8 cellular contexts compared by ENCODE assay signal in genomic region chr1:149927535-149928387, GRCh38. TPM values are rescaled to one million over a fixed set of nuclear protein-coding genes. Genes with fewer than 3 reads are reported as not detected.
A peak's percentile ranks its signal among the peaks of the same experiment; 100 is the strongest.
DNase-seq lines count a peak whose midpoint lies in the region; ATAC-seq, FAIRE-seq and TF ChIP-seq lines count a peak whose summit lies in the region.

TSS of gene SF3B4 (minus strand) at chr1:149927803. CDS start at chr1:149927759, 44 bp downstream.

- H3K9ac ChIP-seq in fibroblast of lung (ENCODE audit: insufficient read depth, low read length): peak within 1 kb of the TSS; percentile 83

- H3K4me3 ChIP-seq in RWPE2 (ENCODE audit: severe bottlenecking) (peak within 1 kb of the TSS; percentile 55), fibroblast of lung (replicated peaks in 1 of 4; ENCODE audit: control extremely low read depth in 1 of 4, insufficient read depth in 1 of 4, low read depth in 3 of 4, low read length in 4 of 4) (peak within 1 kb of the TSS; percentile 40 to 85 (median 78))

- peak; percentile 89 for TF ChIP-seq POLR2A in H54 (IDR thresholded peaks at IDR 0.05; ENCODE audit: low read depth, low read length)

- H3K79me2 ChIP-seq in fibroblast of lung (ENCODE audit: control insufficient read depth, insufficient read depth, low read length): peaks cover 28% of the 10 kb centered on the region

- H3K4me3 Mint-ChIP-seq in activated T-helper 17 cell treated with anti-CD3 and anti-CD28 coated beads, Interleukin-2, amount 50 U/mL, for 72 hours: peak within 1 kb of the TSS; percentile 99
- peak within 1 kb of the TSS; percentile 89 to 97 (median 92) for H3K4me3 Mint-ChIP-seq in naive thymus-derived CD8-positive, alpha-beta T cell
- H3K4me3 Mint-ChIP-seq in stimulated activated naive B cell treated with anti-CD40 and anti-IgM and Interleukin-4, amounts not matched to agents 10 μg/mL and 1 μg/mL and 100 μg/mL, for 72 hours: peak within 1 kb of the TSS; percentile 97

- H3K36me3 ChIP-seq in RWPE2 (ENCODE audit: low read depth) (peaks cover 59% of the 10 kb centered on the region), fibroblast of lung (ENCODE audit: control insufficient read depth, insufficient read depth, low read length) (peaks cover 22% of the 10 kb centered on the region)

- H3K27ac ChIP-seq in RWPE2 (ENCODE audit: poor library complexity, severe bottlenecking) (peak within 1 kb of the TSS; percentile 63), fibroblast of lung (ENCODE audit: insufficient read depth, low read length) (peak within 1 kb of the TSS; percentile 93)

- H4K20me1 ChIP-seq in fibroblast of lung (ENCODE audit: control insufficient read depth, extremely low read depth, insufficient read depth, low read length): no peaks in the 10 kb centered on the region

- peak within 1 kb of the TSS; percentile 69 for H2AFZ ChIP-seq in fibroblast of lung (ENCODE audit: low read length)

- peaks cover 8% of the 10 kb centered on the region for H3K27me3 Mint-ChIP-seq in activated T-helper 17 cell treated with anti-CD3 and anti-CD28 coated beads, Interleukin-2, amount 50 U/mL, for 72 hours
- peaks cover 0 to 16% (median 5%) of the 10 kb centered on the region in 5 donors for H3K27me3 Mint-ChIP-seq in naive thymus-derived CD8-positive, alpha-beta T cell
- peaks cover 13 to 16% of the 10 kb centered on the region in 2 donors for H3K27me3 Mint-ChIP-seq in stimulated activated naive B cell treated with anti-CD40 and anti-IgM and Interleukin-4, amounts not matched to agents 10 μg/mL and 1 μg/mL and 100 μg/mL, for 72 hours

- no peaks in the 10 kb centered on the region for H3K9me3 ChIP-seq in RWPE2 (ENCODE audit: severe bottlenecking)
- H3K9me3 ChIP-seq in fibroblast of lung (ENCODE audit: control insufficient read depth, insufficient read depth, low read depth, low read length): no peaks in the 10 kb centered on the region

- FAIRE-seq in H54 (lab: Jason Lieb, UNC): no peak

- peak; percentile 97 for ATAC-seq in RWPE2 (ENCODE audit: low read depth)
- peak; percentile 99 for ATAC-seq in activated T-helper 17 cell treated with anti-CD3 and anti-CD28 coated beads, Interleukin-2, amount 50 U/mL, for 72 hours (replicated peaks)
- ATAC-seq in naive thymus-derived CD8-positive, alpha-beta T cell: peak; percentile 95 to 97
- ATAC-seq in stimulated activated naive B cell treated with anti-CD40 and anti-IgM and Interleukin-4, amounts not matched to agents 10 μg/mL and 1 μg/mL and 100 μg/mL, for 72 hours (replicated peaks): peak; percentile 97 to 99

- H3K4me1 Mint-ChIP-seq in activated T-helper 17 cell treated with anti-CD3 and anti-CD28 coated beads, Interleukin-2, amount 50 U/mL, for 72 hours: peaks cover 43% of the 10 kb centered on the region
- peaks cover 30 to 63% (median 47%) of the 10 kb centered on the region in 4 donors for H3K4me1 Mint-ChIP-seq in naive thymus-derived CD8-positive, alpha-beta T cell
- peaks cover 30 to 50% of the 10 kb centered on the region in 2 donors for H3K4me1 Mint-ChIP-seq in stimulated activated naive B cell treated with anti-CD40 and anti-IgM and Interleukin-4, amounts not matched to agents 10 μg/mL and 1 μg/mL and 100 μg/mL, for 72 hours

- H3K9me3 Mint-ChIP-seq in activated T-helper 17 cell treated with anti-CD3 and anti-CD28 coated beads, Interleukin-2, amount 50 U/mL, for 72 hours: no peaks in the 10 kb centered on the region
- no peaks in the 10 kb centered on the region for H3K9me3 Mint-ChIP-seq in naive thymus-derived CD8-positive, alpha-beta T cell
- no peaks in the 10 kb centered on the region for H3K9me3 Mint-ChIP-seq in stimulated activated naive B cell treated with anti-CD40 and anti-IgM and Interleukin-4, amounts not matched to agents 10 μg/mL and 1 μg/mL and 100 μg/mL, for 72 hours

- peaks cover 52% of the 10 kb centered on the region for H3K36me3 Mint-ChIP-seq in activated T-helper 17 cell treated with anti-CD3 and anti-CD28 coated beads, Interleukin-2, amount 50 U/mL, for 72 hours (ENCODE audit: low read depth)
- H3K36me3 Mint-ChIP-seq in naive thymus-derived CD8-positive, alpha-beta T cell: peaks cover 13 to 39% (median 33%) of the 10 kb centered on the region in 3 donors
- peaks cover 35 to 47% of the 10 kb centered on the region in 2 donors for H3K36me3 Mint-ChIP-seq in stimulated activated naive B cell treated with anti-CD40 and anti-IgM and Interleukin-4, amounts not matched to agents 10 μg/mL and 1 μg/mL and 100 μg/mL, for 72 hours

- peak within 1 kb of the TSS; percentile 94 for H3K4me2 ChIP-seq in fibroblast of lung (ENCODE audit: extremely low read depth, insufficient read depth, low read length)

- no peak for TF ChIP-seq CTCF in RWPE2 (IDR thresholded peaks at IDR 0.05; ENCODE audit: poor library complexity, severe bottlenecking)
- no peak for TF ChIP-seq CTCF in fibroblast of lung (conservative IDR thresholded peaks at IDR 0.05 in 1 of 2, IDR thresholded peaks at IDR 0.05 in 1 of 2; ENCODE audit: low read depth in 1 of 2, low read length in 2 of 2)

- DNase-seq in ELF-1 (ENCODE audit: low read depth, low spot score) (peak; percentile 94), H54 (ENCODE audit: insufficient read length, low spot score) (peak; percentile 72), LoVo (ENCODE audit: low spot score) (peak; percentile 96), RWPE2 (ENCODE audit: low spot score) (peak; percentile 94), fibroblast of lung (ENCODE audit: low read depth in 2 of 2) (peak; percentile 91 to 93)
- peak; percentile 90 to 97 (median 95) for DNase-seq in naive thymus-derived CD8-positive, alpha-beta T cell
- DNase-seq in stimulated activated naive B cell treated with anti-CD40 and anti-IgM and Interleukin-4, amounts not matched to agents 10 μg/mL and 1 μg/mL and 100 μg/mL, for 72 hours: peak; percentile 93

- POLR2A ChIA-PET in naive thymus-derived CD8-positive, alpha-beta T cell (lab: Charles Lee): interaction anchor here (0.6 to 3.0 kb wide), 16 partner anchors 12 to 436 kb away, joined by 3 to 84 read pairs (median 4); partner anchors contain the start of genes APH1A, BOLA1, PLEKHO1 and RPRD2

- H3K4me1 ChIP-seq in RWPE2 (ENCODE audit: insufficient read depth, poor library complexity, severe bottlenecking) (peaks cover 21% of the 10 kb centered on the region), fibroblast of lung (ENCODE audit: control insufficient read depth, extremely low read depth, insufficient read depth, low read length) (peaks cover 10% of the 10 kb centered on the region)

- H3K27me3 ChIP-seq in RWPE2 (ENCODE audit: insufficient read depth, poor library complexity, severe bottlenecking): no peaks in the 10 kb centered on the region
- no peaks in the 10 kb centered on the region for H3K27me3 ChIP-seq in fibroblast of lung (ENCODE audit: control insufficient read depth, insufficient read depth, low read length)

- H3K27ac Mint-ChIP-seq in activated T-helper 17 cell treated with anti-CD3 and anti-CD28 coated beads, Interleukin-2, amount 50 U/mL, for 72 hours: peak within 1 kb of the TSS; percentile 96
- H3K27ac Mint-ChIP-seq in naive thymus-derived CD8-positive, alpha-beta T cell: peak within 1 kb of the TSS; percentile 96 to 99 (median 98)
- H3K27ac Mint-ChIP-seq in stimulated activated naive B cell treated with anti-CD40 and anti-IgM and Interleukin-4, amounts not matched to agents 10 μg/mL and 1 μg/mL and 100 μg/mL, for 72 hours: peak within 1 kb of the TSS; percentile 98

RNA-seq across cellular contexts. Expression of gene SF3B4, which starts in this region (rescaled TPM):
- 10 to 100 TPM; 45.8 to 90.6 TPM for total RNA-seq in activated T-helper 17 cell treated with anti-CD3 and anti-CD28 coated beads, Interleukin-2, amount 50 U/mL, for 72 hours
- total RNA-seq in fibroblast of lung: 8.0 and 9.9 TPM in 2 replicates
- 29.9 and 41.2 TPM in 2 replicates for polyA plus RNA-seq in fibroblast of lung
- 48.4 and 79.5 TPM in 2 replicates for polyA plus RNA-seq in fibroblast of lung (2012)
- 84.0 and 88.2 TPM in 2 replicates for polyA minus RNA-seq in fibroblast of lung (ENCODE audit: low replicate concordance)
- 10 to 100 TPM; 46.5 to 50.5 TPM for total RNA-seq in naive thymus-derived CD8-positive, alpha-beta T cell
- polyA plus RNA-seq in naive thymus-derived CD8-positive, alpha-beta T cell: 10 to 100 TPM; 55.7 to 90.4 (median 71.9) TPM

Comparison
In these comparisons a context has a peak if more than half of its experiments do, and no peak if none do; other contexts are left out.
1. Peak in every context shown above with its lines: DNase-seq, ATAC-seq, H3K4me3 ChIP-seq and H3K27ac ChIP-seq.